22 cellular contexts compared by ENCODE assay signal in genomic region chr11:70182266-70182665, GRCh38.
"Had no signal": no experiment of that assay in that cellular context is flagged by ENCODE, and none has a peak within 500 bp of the region (broad histone marks: within the 10 kb centered on the region; RNA-seq: fewer than 3 reads in every experiment).

No MANE protein-coding gene starts in this region.

- H3K4me3 ChIP-seq: coronary artery, dorsolateral prefrontal cortex, esophagus muscularis mucosa, gastroesophageal sphincter, heart right ventricle, left lung, lower lobe of right lung, mucosa of descending colon had no signal

- DNase-seq: dermis blood vessel endothelial cell; dorsolateral prefrontal cortex; effector CD4-positive, alpha-beta T cell; effector memory CD4-positive, alpha-beta T cell; foreskin keratinocyte; heart right ventricle; hippocampal formation; left cardiac atrium; left lung; left ventricle myocardium superior; lower lobe of right lung; mesenchymal stem cell; mucosa of descending colon; naive B cell had no signal

- H3K9me3 ChIP-seq: esophagus muscularis mucosa, gastroesophageal sphincter, heart right ventricle, left lung, lower lobe of right lung, mucosa of descending colon had no signal

- H3K36me3 ChIP-seq: gastroesophageal sphincter, left lung, lower lobe of right lung had no signal

- H3K4me1 ChIP-seq: esophagus muscularis mucosa, foreskin keratinocyte, gastroesophageal sphincter, heart right ventricle, left lung, lower lobe of right lung had no signal

- FAIRE-seq: colon, endothelial cell of umbilical vein, frontal cortex, islet of Langerhans, keratinocyte had no signal

- ATAC-seq: foreskin keratinocyte, gastroesophageal sphincter, heart right ventricle, left cardiac atrium, left lung, left ventricle myocardium superior, lower lobe of right lung, mucosa of descending colon had no signal

- H3K27ac ChIP-seq: dorsolateral prefrontal cortex, esophagus muscularis mucosa, foreskin keratinocyte, gastroesophageal sphincter, heart right ventricle, left lung, lower lobe of right lung had no signal

- H3K27me3 ChIP-seq: foreskin keratinocyte had no signal
